In the genomic region with DNA sequence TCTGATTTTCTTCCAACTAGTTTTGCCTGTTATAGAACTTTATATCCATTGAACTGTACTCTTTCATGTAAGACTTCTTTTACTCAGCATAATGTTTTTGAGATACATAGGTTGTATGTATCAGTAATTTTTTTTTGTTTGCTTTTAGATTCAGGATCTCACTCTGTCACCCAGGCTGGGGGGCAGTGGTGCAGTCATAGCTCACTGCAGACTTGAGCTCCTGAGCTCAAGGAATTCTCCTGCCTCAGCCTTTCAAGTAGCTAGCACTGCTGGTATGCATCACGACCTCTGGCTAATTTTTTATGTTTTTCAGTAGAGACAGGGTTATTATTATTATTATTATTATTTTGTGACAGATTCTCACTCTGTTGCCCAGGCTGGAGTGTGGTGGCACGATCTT, we compare ENCODE assay signal across 1 cellular context.
TF ChIP-seq lines count a peak whose summit lies in the region.

No MANE protein-coding gene starts in this region.

TF ChIP-seq in H1, 55 proteins besides CTCF, POLR2A, EP300 and RAD21 (continued from another document):
- TF ChIP-seq ATF2 (IDR thresholded peaks at IDR 0.05; ENCODE audit: low read length) (no peak), FOSL1 (IDR thresholded peaks at IDR 0.05; ENCODE audit: insufficient read depth, low read depth, low read length) (no peak)
